Comparison of ENCODE assay signal across 19 cellular contexts in the genomic region with DNA sequence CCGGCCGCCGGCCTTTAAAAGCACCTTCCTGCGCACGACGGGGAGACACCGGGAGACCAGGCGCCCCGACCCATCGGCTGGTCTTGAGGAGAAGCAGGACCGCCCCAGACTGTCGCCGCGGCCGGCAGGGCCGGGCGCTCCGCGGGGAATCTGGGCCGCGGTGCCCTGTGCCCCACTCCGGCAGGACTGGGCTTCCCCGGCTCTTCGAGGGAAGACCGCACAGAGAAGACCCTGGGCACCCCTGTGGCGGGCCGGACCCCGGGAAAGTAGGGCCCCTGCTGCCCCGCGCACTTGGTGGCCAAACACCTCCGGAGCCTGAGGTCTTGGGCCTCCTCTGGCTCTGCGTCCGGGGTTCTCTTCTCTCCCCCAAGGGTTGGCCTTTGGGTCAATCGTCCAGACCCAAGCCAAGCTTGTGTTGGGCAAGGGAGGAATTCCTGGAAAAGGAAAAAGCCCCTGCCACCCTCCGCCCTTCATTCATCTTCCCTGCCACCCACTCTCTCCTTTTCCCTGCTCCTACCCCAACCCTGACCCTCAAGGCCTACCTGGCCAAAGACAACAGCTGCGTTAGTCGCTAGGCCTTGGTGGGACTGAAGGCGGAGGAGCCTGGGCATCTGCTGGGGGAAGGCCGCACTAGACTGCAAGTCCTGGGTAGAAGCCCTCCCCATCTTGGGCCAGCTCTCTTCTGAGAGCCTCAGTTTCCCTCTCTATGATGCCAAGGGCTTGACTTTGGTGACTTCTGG. TPM values are rescaled to one million over a fixed set of nuclear protein-coding genes. Genes with fewer than 3 reads are reported as not detected.
DNase-seq lines count a peak whose midpoint lies in the region; ATAC-seq, FAIRE-seq and TF ChIP-seq lines count a peak whose summit lies in the region.
"Had no signal": no experiment of that assay in that cellular context is flagged by ENCODE, and none has a peak within 500 bp of the region (broad histone marks: within the 10 kb centered on the region; RNA-seq: fewer than 3 reads in every experiment).

No MANE protein-coding gene starts in this region.

- H3K4me1 Mint-ChIP-seq in GM23338, result peaks cover 34% of the 10 kb centered on the region
- H3K4me1 Mint-ChIP-seq in WTC11, result peaks cover 39% of the 10 kb centered on the region

- peaks cover 52% of the 10 kb centered on the region for H3K27me3 ChIP-seq in GM23338 (ENCODE audit: insufficient read depth)
- H3K27me3 ChIP-seq in ascending aorta, result no peaks in the 10 kb centered on the region
- H3K27me3 ChIP-seq in endothelial cell of umbilical vein (ENCODE audit: control insufficient read depth in 2 of 2, insufficient read depth in 2 of 2, low read length in 2 of 2), result peaks cover 4 to 8% of the 10 kb centered on the region in 2 experiments
- peaks cover 9 to 99% (median 66%) of the 10 kb centered on the region in 7 donors for H3K27me3 ChIP-seq in spleen (replicated peaks in 1 of 7)
- H3K27me3 ChIP-seq in pancreas, result peaks cover 0 to 21% (median 5%) of the 10 kb centered on the region in 4 donors
- H3K27me3 ChIP-seq: BE2C had no signal

- H3K9ac ChIP-seq in endothelial cell of umbilical vein (replicated peaks; ENCODE audit: extremely low read depth, insufficient read depth, low read length), result no peak overlapping the region

- no peaks in the 10 kb centered on the region; the same call in 1 of the 2 replicates for H3F3A ChIP-seq in GM23338 (replicated peaks; ENCODE audit: low read depth)

- H3K36me3 Mint-ChIP-seq in GM23338 (ENCODE audit: low read depth), result no peaks in the 10 kb centered on the region
- H3K36me3 Mint-ChIP-seq in WTC11, result no peaks in the 10 kb centered on the region
- H3K36me3 Mint-ChIP-seq: CD8-positive, alpha-beta T cell had no signal

- no peak overlapping the region for H3K4me3 Mint-ChIP-seq in GM23338
- H3K4me3 Mint-ChIP-seq in WTC11, result no peak overlapping the region
- H3K4me3 Mint-ChIP-seq: CD8-positive, alpha-beta T cell; HFFc6 had no signal

- H3K9me1 ChIP-seq in endothelial cell of umbilical vein (replicated peaks; ENCODE audit: control insufficient read depth, extremely low read depth, insufficient read depth, low read length), result no peaks in the 10 kb centered on the region

- H3K4me1 ChIP-seq in GM23338 (ENCODE audit: insufficient read depth) (peaks cover 18% of the 10 kb centered on the region), ascending aorta (peaks cover 0 to 10% of the 10 kb centered on the region in 2 donors), endothelial cell of umbilical vein (ENCODE audit: control insufficient read depth, extremely low read depth, insufficient read depth, low read length) (peaks cover 3% of the 10 kb centered on the region), spleen (peaks cover 15 to 36% (median 22%) of the 10 kb centered on the region in 6 donors), pancreas (peaks cover 0 to 11% (median 0%) of the 10 kb centered on the region in 3 donors)

- peaks cover 2% of the 10 kb centered on the region; the same call in 1 of the 3 replicates for H3K9me3 Mint-ChIP-seq in GM23338
- H3K9me3 Mint-ChIP-seq in WTC11, result no peaks in the 10 kb centered on the region
- H3K9me3 Mint-ChIP-seq: CD8-positive, alpha-beta T cell; HFFc6 had no signal

- intact Hi-C loops in ascending aorta (cut with DNase I) (loop anchor here (5.0 kb wide), 1 partner anchor 436 kb away; no protein-coding TSS in a partner anchor), endothelial cell of umbilical vein (cut with micrococcal nuclease) (no loop called here), spleen (cut with DNase I; ENCODE audit: low total_unique reads) (loop anchor here (5.0 kb wide), 1 partner anchor 501 kb away; no protein-coding TSS in a partner anchor), pancreas (cut with DNase I) (loop anchor here in 2 of 3 donors (5.0 to 10.0 kb wide), 3 partner anchors 503 to 756 kb away; no protein-coding TSS in a partner anchor)

- H3K4me2 ChIP-seq in GM23338, result no peak overlapping the region
- no peak overlapping the region for H3K4me2 ChIP-seq in endothelial cell of umbilical vein (ENCODE audit: insufficient read depth, low read length)

- H3K36me3 ChIP-seq in GM23338 (ENCODE audit: insufficient read depth), result no peaks in the 10 kb centered on the region
- H3K36me3 ChIP-seq in ascending aorta, result no peaks in the 10 kb centered on the region
- H3K36me3 ChIP-seq in endothelial cell of umbilical vein (ENCODE audit: control insufficient read depth in 2 of 2, extremely low read depth in 1 of 2, insufficient read depth in 2 of 2, low read length in 2 of 2), result no peaks in the 10 kb centered on the region
- no peaks in the 10 kb centered on the region for H3K36me3 ChIP-seq in spleen
- no peaks in the 10 kb centered on the region for H3K36me3 ChIP-seq in pancreas
- H3K36me3 ChIP-seq: BE2C had no signal

- no peak overlapping the region for H3K4me3 ChIP-seq in GM23338
- peak overlapping the region; percentile 24 to 60 for H3K4me3 ChIP-seq in ascending aorta
- no peak overlapping the region for H3K4me3 ChIP-seq in endothelial cell of umbilical vein (replicated peaks in 1 of 3; ENCODE audit: insufficient read depth in 1 of 3, low read depth in 1 of 3, low read length in 3 of 3)
- no peak overlapping the region for H3K4me3 ChIP-seq in spleen
- no peak overlapping the region for H3K4me3 ChIP-seq in pancreas

- BruUV-seq in endothelial cell of umbilical vein (replicated peaks; lab: Mats Ljungman, UMichigan), result no TSS peak

- H3K79me2 ChIP-seq in GM23338 (replicated peaks; ENCODE audit: insufficient read depth), result no peaks in the 10 kb centered on the region
- H3K79me2 ChIP-seq in endothelial cell of umbilical vein (ENCODE audit: control insufficient read depth, insufficient read depth, low read length), result no peaks in the 10 kb centered on the region

- 40 to 87% (median 44%) methylated on average over 14 to 39 of the region's 39 CpGs for WGBS in spleen, 5 donors
- 63 to 70% methylated on average over 38 to 39 of the region's 39 CpGs for WGBS in pancreas, 2 donors

- H4K20me1 ChIP-seq in GM23338 (replicated peaks; ENCODE audit: insufficient read depth), result no peaks in the 10 kb centered on the region; the same call in 1 of the 2 replicates
- H4K20me1 ChIP-seq in endothelial cell of umbilical vein (replicated peaks; ENCODE audit: control insufficient read depth, extremely low read depth, insufficient read depth, low read length), result no peaks in the 10 kb centered on the region

- no peak for TF ChIP-seq CTCF in GM23338 (conservative IDR thresholded peaks at IDR 0.05; ENCODE audit: low read depth in 2 of 2)
- TF ChIP-seq CTCF in ascending aorta (IDR thresholded peaks at IDR 0.05), result no peak
- no peak for TF ChIP-seq CTCF in endothelial cell of umbilical vein (IDR thresholded peaks at IDR 0.05; ENCODE audit: extremely low read depth in 1 of 2, insufficient read depth in 1 of 2, low read depth in 1 of 2, low read length in 2 of 2)
- TF ChIP-seq CTCF in spleen (IDR thresholded peaks at IDR 0.05 in 8 of 11, conservative IDR thresholded peaks at IDR 0.05 in 3 of 11), result no peak
- TF ChIP-seq CTCF in pancreas (IDR thresholded peaks at IDR 0.05), result no peak
- TF ChIP-seq CTCF in WTC11 (IDR thresholded peaks at IDR 0.05), result no peak

- ATAC-seq in GM23338 (no peak), pancreas (no peak), WTC11 (no peak), GM19324 (IDR thresholded peaks at IDR 0.05; ENCODE audit: low FRiP score, unreplicated experiment) (no peak)
- ATAC-seq: CD8-positive, alpha-beta T cell; HepG2 had no signal

- POLR2A ChIA-PET in endothelial cell of umbilical vein (lab: Charles Lee), result no interaction called here
- POLR2A ChIA-PET in WTC11 (lab: Charles Lee), result no interaction called here

- no peak overlapping the region for H2AFZ ChIP-seq in GM23338
- H2AFZ ChIP-seq in endothelial cell of umbilical vein (ENCODE audit: low read depth, low read length), result peak overlapping the region; percentile 64

- H3K27ac Mint-ChIP-seq in GM23338 (no peak overlapping the region), WTC11 (no peak overlapping the region)
- H3K27ac Mint-ChIP-seq: CD14-positive monocyte; CD8-positive, alpha-beta T cell; HFFc6 had no signal

- H3K9me3 ChIP-seq in ascending aorta (no peaks in the 10 kb centered on the region), endothelial cell of umbilical vein (replicated peaks; ENCODE audit: control insufficient read depth, insufficient read depth, low read length) (no peaks in the 10 kb centered on the region), spleen (no peaks in the 10 kb centered on the region), pancreas (no peaks in the 10 kb centered on the region)
- H3K9me3 ChIP-seq: BE2C, Caco-2 had no signal

- no peaks in the 10 kb centered on the region for H3K9me2 ChIP-seq in GM23338 (ENCODE audit: insufficient read depth)

- peak; percentile 31 for DNase-seq in GM23338 (ENCODE audit: low spot score)
- peak in 1 of 2 donors; percentile 68 for DNase-seq in ascending aorta (ENCODE audit: low spot score in 2 of 2)
- no peak for DNase-seq in endothelial cell of umbilical vein (ENCODE audit: low read depth, low spot score)
- DNase-seq in spleen, result peak; percentile 66
- no peak for DNase-seq in pancreas
- DNase-seq in WTC11 (ENCODE audit: low spot score), result no peak
- DNase-seq: BE2C; Caco-2; CD8-positive, alpha-beta T cell; DND-41; GDM1; HCEC 1CT; HFFc6 had no signal

- no peak for FAIRE-seq in endothelial cell of umbilical vein (lab: Jason Lieb, UNC)
- FAIRE-seq in pancreas (lab: Jason Lieb, UNC), result no peak
- FAIRE-seq: A204.1, GM12892, HepG2, HTR-8/SVneo had no signal

- TF ChIP-seq POLR2A in endothelial cell of umbilical vein (IDR thresholded peaks at IDR 0.05; ENCODE audit: low read depth, low read length) (no peak), spleen (IDR thresholded peaks at IDR 0.05) (no peak)

- CTCF ChIA-PET in endothelial cell of umbilical vein (lab: Charles Lee) (interaction anchor here (0.8 to 7.7 kb wide), 6 partner anchors 502 to 1033 kb away, joined by 3 to 90 read pairs (median 9); no protein-coding TSS in a partner anchor), WTC11 (lab: Charles Lee) (no interaction called here)

- dilution Hi-C loops in endothelial cell of umbilical vein (cut with MboI; ENCODE audit: extremely low pct_ligation_motif_present, low sequenced_read_pairs), result loop anchor here (10.0 to 25.0 kb wide), 2 partner anchors 511 to 1043 kb away; no protein-coding TSS in a partner anchor

- H3K27ac ChIP-seq in GM23338 (ENCODE audit: low read depth), result no peak overlapping the region
- peak overlapping the region; percentile 97 to 99 for H3K27ac ChIP-seq in ascending aorta
- H3K27ac ChIP-seq in endothelial cell of umbilical vein (ENCODE audit: insufficient read depth, low read depth, low read length), result no peak overlapping the region
- no peak overlapping the region for H3K27ac ChIP-seq in spleen
- H3K27ac ChIP-seq in pancreas, result no peak overlapping the region

- peaks cover 73% of the 10 kb centered on the region for H3K27me3 Mint-ChIP-seq in GM23338 (ENCODE audit: insufficient read depth, low read depth, poor library complexity)
- H3K27me3 Mint-ChIP-seq in WTC11 (ENCODE audit: low read depth), result peaks cover 72% of the 10 kb centered on the region

RNA-seq across cellular contexts. Expression of a gene that starts 7.9 kb away (rescaled TPM):
- 0.10 and 0.27 TPM in 2 replicates for total RNA-seq in GM23338 (2014; rRNA removed; shearing (Covaris generic))
- polyA plus RNA-seq in GM23338 (2016; fragmentation: Nextera tagmentation; extraction: Ambion mirVana) (0.13 and 0.21 TPM in 2 replicates), endothelial cell of umbilical vein (6.4 and 7.2 TPM in 2 replicates), spleen (under 1 TPM; 0.20 to 0.67 (median 0.53) TPM), pancreas (1 to 10 TPM in 1 of 2 donors, under 1 TPM in 1; 0.99 to 1.6 TPM)
- total RNA-seq in ascending aorta (125 TPM), endothelial cell of umbilical vein (15.9 and 16.4 TPM in 2 replicates), spleen (1 to 10 TPM in 1 of 7 donors, under 1 TPM in 6; 0.37 to 1.1 (median 0.58) TPM), pancreas (1 to 10 TPM; 2.4 to 4.0 (median 2.6) TPM), WTC11 (2021) (6.1 to 10.7 TPM (median 7.2 TPM) in 3 replicates)
- 4.8 and 4.9 TPM in 2 replicates for polyA plus RNA-seq in endothelial cell of umbilical vein (2011; cell fraction: cytosol; rRNA removed)
- 7.4 and 11.8 TPM in 2 replicates for polyA plus RNA-seq in endothelial cell of umbilical vein (2011; cell fraction: nucleus; rRNA removed)
- polyA plus RNA-seq in endothelial cell of umbilical vein (2012), result 3.0 and 4.0 TPM in 2 replicates
- polyA minus RNA-seq in endothelial cell of umbilical vein, result 5.5 and 6.8 TPM in 2 replicates
- polyA minus RNA-seq in endothelial cell of umbilical vein (2011; cell fraction: cytosol; rRNA and poly(A)+ RNA removed), result 23.5 TPM
- 8.4 and 8.6 TPM in 2 replicates for polyA minus RNA-seq in endothelial cell of umbilical vein (2011; cell fraction: nucleus; rRNA and poly(A)+ RNA removed)
- total RNA-seq: CD8-positive, alpha-beta T cell had no signal
- polyA plus RNA-seq: CD14-positive monocyte had no signal

Comparison
In these comparisons a context has a peak if more than half of its experiments do, and no peak if none do; other contexts are left out.
1. DNase-seq: peak in GM23338 (single experiment) and spleen (single experiment); none in endothelial cell of umbilical vein (single experiment), pancreas (0 of 6) and WTC11 (single experiment).
2. H3K27ac ChIP-seq: peak in ascending aorta (2 of 2); none in GM23338 (single experiment), endothelial cell of umbilical vein (single experiment), spleen (0 of 8) and pancreas (0 of 4).
3. H3K4me3 ChIP-seq: peak in ascending aorta (2 of 2); none in GM23338 (single experiment), endothelial cell of umbilical vein (0 of 3), spleen (0 of 8) and pancreas (0 of 4).